ENCODE assay signal across 13 cellular contexts in the genomic region with DNA sequence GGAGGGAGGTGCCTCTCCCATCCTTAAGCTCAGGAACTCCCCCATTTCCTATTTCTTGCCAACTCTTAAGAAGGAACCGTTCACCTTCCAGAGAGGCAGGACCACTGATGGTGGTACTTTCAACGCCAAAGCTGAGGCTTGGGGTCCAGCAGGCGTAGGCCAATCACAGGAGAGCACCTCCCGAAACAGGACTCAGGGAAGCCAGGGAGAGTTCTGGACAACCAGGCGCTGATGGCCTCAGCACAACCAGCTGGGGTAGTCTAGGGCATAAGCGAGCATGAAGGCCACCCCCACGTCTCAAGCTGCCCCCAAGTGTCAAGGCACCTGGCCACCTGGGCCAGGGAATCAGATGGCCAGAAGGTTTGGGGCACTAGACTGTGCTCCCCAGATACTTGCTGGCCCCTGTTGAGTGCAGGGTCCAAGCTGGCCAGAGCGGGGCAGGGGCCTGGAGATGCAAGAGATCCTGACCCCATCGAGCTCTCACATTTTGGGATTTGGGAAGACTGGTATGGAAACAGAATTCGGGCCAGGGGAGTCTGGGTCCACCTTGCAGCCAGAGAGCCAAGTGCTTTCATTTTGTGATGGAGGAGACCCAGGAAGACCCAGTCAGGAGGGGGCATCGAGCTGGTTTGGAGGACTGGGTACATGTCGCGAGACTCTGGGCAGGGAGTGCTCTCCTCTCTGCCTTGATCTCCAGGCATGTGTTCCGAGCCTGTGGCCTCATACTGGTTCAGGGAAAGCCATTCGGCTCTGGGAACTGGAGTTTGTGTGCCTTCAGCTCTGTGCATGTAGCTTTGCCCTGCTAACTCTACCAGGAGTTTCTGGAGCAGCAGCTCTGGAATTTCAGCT. TPM values are rescaled to one million over a fixed set of nuclear protein-coding genes. Genes with fewer than 3 reads are reported as not detected.
A peak's percentile ranks its signal among the peaks of the same experiment; 100 is the strongest.
DNase-seq lines count a peak whose midpoint lies in the region; ATAC-seq and TF ChIP-seq lines count a peak whose summit lies in the region.
"Had no signal": no experiment of that assay in that cellular context is flagged by ENCODE, and none has a peak within 500 bp of the region (broad histone marks: within the 10 kb centered on the region; RNA-seq: fewer than 3 reads in every experiment).

No MANE protein-coding gene starts in this region.

- H3K9me3 ChIP-seq in thymus (ENCODE audit: control insufficient read depth), result no peaks in the 10 kb centered on the region
- H3K9me3 ChIP-seq in MM.1S (replicated peaks; ENCODE audit: insufficient read depth, low read length), result no peaks in the 10 kb centered on the region
- H3K9me3 ChIP-seq: psoas muscle had no signal

- peaks cover 29% of the 10 kb centered on the region for H3K4me1 Mint-ChIP-seq in activated CD4-positive, alpha-beta T cell treated with anti-CD3 and anti-CD28 coated beads for 36 hours
- peaks cover 40% of the 10 kb centered on the region for H3K4me1 Mint-ChIP-seq in activated T-cell treated with anti-CD3 and anti-CD28 coated beads, Interleukin-2, amount 50 U/mL, for 4 hours (ENCODE audit: low read depth)

- H3K9ac ChIP-seq in MM.1S (ENCODE audit: low read length), result no peak overlapping the region

- peak overlapping the region; percentile 87 for H3K4me3 Mint-ChIP-seq in activated CD4-positive, alpha-beta T cell treated with anti-CD3 and anti-CD28 coated beads for 36 hours
- peak overlapping the region; percentile 96 for H3K4me3 Mint-ChIP-seq in activated T-cell treated with anti-CD3 and anti-CD28 coated beads, Interleukin-2, amount 50 U/mL, for 4 hours

- H3F3A ChIP-seq in MM.1S (ENCODE audit: insufficient read depth, low read length), result no peaks in the 10 kb centered on the region

- POLR2A ChIA-PET in activated CD4-positive, alpha-beta T cell treated with anti-CD3 and anti-CD28 coated beads for 36 hours (lab: Charles Lee), result interaction anchor here (0.6 to 1.3 kb wide), 5 partner anchors 23 to 140 kb away, joined by 3 to 5 read pairs (median 4); no protein-coding TSS in a partner anchor

- peak overlapping the region; percentile 98 for H3K27ac Mint-ChIP-seq in activated CD4-positive, alpha-beta T cell treated with anti-CD3 and anti-CD28 coated beads for 36 hours

- TF ChIP-seq CTCF in MM.1S (IDR thresholded peaks at IDR 0.05; ENCODE audit: low read length), result no peak

- DNase-seq in activated CD4-positive, alpha-beta T cell treated with anti-CD3 and anti-CD28 coated beads for 36 hours, result peak; percentile 70
- DNase-seq in activated CD4-positive, alpha-beta T cell treated with anti-CD3 and anti-CD28 coated beads for 1 hour, result no peak
- DNase-seq in activated T-cell treated with anti-CD3 and anti-CD28 coated beads, Interleukin-2, amount 50 U/mL, for 4 hours, result no peak
- DNase-seq in mesenteric fat pad (ENCODE audit: low spot score) (peak; percentile 81), MM.1S (no peak)
- DNase-seq: Calu3, mammary epithelial cell, psoas muscle had no signal

- H3K27me3 ChIP-seq in thymus (ENCODE audit: control insufficient read depth, insufficient read depth), result no peaks in the 10 kb centered on the region
- no peaks in the 10 kb centered on the region for H3K27me3 ChIP-seq in MM.1S (replicated peaks; ENCODE audit: insufficient read depth, low read length)

- peaks cover 54% of the 10 kb centered on the region for H3K36me3 Mint-ChIP-seq in activated CD4-positive, alpha-beta T cell treated with anti-CD3 and anti-CD28 coated beads for 36 hours (ENCODE audit: low read depth)
- H3K36me3 Mint-ChIP-seq in activated T-cell treated with anti-CD3 and anti-CD28 coated beads, Interleukin-2, amount 50 U/mL, for 4 hours (ENCODE audit: insufficient read depth), result peaks cover 39% of the 10 kb centered on the region

- H3K27me3 Mint-ChIP-seq in activated CD4-positive, alpha-beta T cell treated with anti-CD3 and anti-CD28 coated beads for 36 hours, result peaks cover under 1% of the 10 kb centered on the region
- H3K27me3 Mint-ChIP-seq in activated T-cell treated with anti-CD3 and anti-CD28 coated beads, Interleukin-2, amount 50 U/mL, for 4 hours (ENCODE audit: low read depth), result no peaks in the 10 kb centered on the region

- H3K4me3 ChIP-seq in thymus (ENCODE audit: low read length) (peak overlapping the region; percentile 53), MM.1S (ENCODE audit: low read length) (no peak overlapping the region)
- H3K4me3 ChIP-seq: psoas muscle had no signal

- H3K9me3 Mint-ChIP-seq in activated CD4-positive, alpha-beta T cell treated with anti-CD3 and anti-CD28 coated beads for 36 hours (ENCODE audit: low read depth), result peaks cover 3% of the 10 kb centered on the region
- H3K9me3 Mint-ChIP-seq in activated T-cell treated with anti-CD3 and anti-CD28 coated beads, Interleukin-2, amount 50 U/mL, for 4 hours, result peaks cover 5% of the 10 kb centered on the region

- peaks cover 6% of the 10 kb centered on the region for H3K36me3 ChIP-seq in thymus (ENCODE audit: control insufficient read depth, insufficient read depth)
- no peaks in the 10 kb centered on the region for H3K36me3 ChIP-seq in MM.1S (replicated peaks; ENCODE audit: insufficient read depth, low read length)

- H3K9me2 ChIP-seq in MM.1S (replicated peaks; ENCODE audit: insufficient read depth, low read length), result no peaks in the 10 kb centered on the region

- ATAC-seq in activated CD4-positive, alpha-beta T cell treated with anti-CD3 and anti-CD28 coated beads for 36 hours, result peak; percentile 37
- ATAC-seq in activated T-cell treated with anti-CD3 and anti-CD28 coated beads, Interleukin-2, amount 50 U/mL, for 4 hours, result peak; percentile 25 to 34
- ATAC-seq in HG03439 (IDR thresholded peaks at IDR 0.05; ENCODE audit: unreplicated experiment), result no peak
- no peak for ATAC-seq in GM19463 (IDR thresholded peaks at IDR 0.05; ENCODE audit: unreplicated experiment)
- ATAC-seq: psoas muscle had no signal

- H2AFZ ChIP-seq in MM.1S (ENCODE audit: low read length), result no peak overlapping the region

- intact Hi-C loops in activated CD4-positive, alpha-beta T cell treated with anti-CD3 and anti-CD28 coated beads for 36 hours (cut with DNase I, micrococcal nuclease), result no loop called here

- 76% methylated on average over 15 of the region's 15 CpGs for WGBS in thymus

- no peaks in the 10 kb centered on the region for H3K79me2 ChIP-seq in MM.1S (ENCODE audit: low read length)

- H3K27ac ChIP-seq in thymus (ENCODE audit: low read depth) (peak overlapping the region; percentile 85), MM.1S (ENCODE audit: low read length) (no peak overlapping the region)
- H3K27ac ChIP-seq: psoas muscle had no signal

- H4K20me1 ChIP-seq in MM.1S (ENCODE audit: insufficient read depth, low read length), result no peaks in the 10 kb centered on the region

- H3K4me1 ChIP-seq in thymus (ENCODE audit: control insufficient read depth, insufficient read depth, low read length) (peaks cover 38% of the 10 kb centered on the region), MM.1S (ENCODE audit: low read length) (no peaks in the 10 kb centered on the region)
- H3K4me1 ChIP-seq: psoas muscle had no signal

- H3K4me2 ChIP-seq in MM.1S (ENCODE audit: low read depth, low read length), result no peak overlapping the region

- CTCF ChIA-PET in activated CD4-positive, alpha-beta T cell treated with anti-CD3 and anti-CD28 coated beads for 36 hours (lab: Charles Lee), result interaction anchor here (0.6 to 3.2 kb wide), 5 partner anchors 7 to 203 kb away, joined by 3 to 16 read pairs (median 4); no protein-coding TSS in a partner anchor

RNA-seq across cellular contexts. Expression of gene CD6, which starts 0.9 kb away (rescaled TPM):
- 100 to 1,000 TPM; 286 to 377 TPM for total RNA-seq in activated CD4-positive, alpha-beta T cell treated with anti-CD3 and anti-CD28 coated beads for 36 hours
- 100 to 1,000 TPM; 638 to 711 (median 642) TPM for total RNA-seq in activated T-cell treated with anti-CD3 and anti-CD28 coated beads, Interleukin-2, amount 50 U/mL, for 4 hours
- 0.87 TPM for total RNA-seq in mesenteric fat pad
- 74.1 TPM for polyA plus RNA-seq in thymus
- total RNA-seq: A172, mammary epithelial cell, NCI-H460 had no signal
- polyA plus RNA-seq: mammary epithelial cell had no signal

RNA-seq across cellular contexts. Expression of gene SLC15A3, which starts 20.4 kb away (rescaled TPM):
- total RNA-seq in activated CD4-positive, alpha-beta T cell treated with anti-CD3 and anti-CD28 coated beads for 36 hours, result 1 to 10 TPM; 7.0 to 9.6 TPM
- 1 to 10 TPM; 3.8 to 6.1 (median 5.5) TPM for total RNA-seq in activated T-cell treated with anti-CD3 and anti-CD28 coated beads, Interleukin-2, amount 50 U/mL, for 4 hours
- total RNA-seq in mesenteric fat pad, result 47.4 TPM
- 37.5 TPM for polyA plus RNA-seq in thymus
- total RNA-seq: NCI-H460 had no signal

RNA-seq across cellular contexts. Expression of gene TMEM132A, which starts 48.1 kb away (rescaled TPM):
- total RNA-seq in activated CD4-positive, alpha-beta T cell treated with anti-CD3 and anti-CD28 coated beads for 36 hours, result 1 to 10 TPM; 1.9 to 2.0 TPM
- total RNA-seq in activated T-cell treated with anti-CD3 and anti-CD28 coated beads, Interleukin-2, amount 50 U/mL, for 4 hours, result 1 to 10 TPM in 2 of 3 donors, under 1 TPM in 1; 0.84 to 1.4 (median 1.4) TPM
- total RNA-seq in mesenteric fat pad, result 6.7 TPM
- polyA plus RNA-seq in thymus, result 5.7 TPM

RNA-seq across cellular contexts. Expression of gene TMEM109, which starts 58.4 kb away (rescaled TPM):
- total RNA-seq in activated CD4-positive, alpha-beta T cell treated with anti-CD3 and anti-CD28 coated beads for 36 hours, result 10 to 100 TPM; 80.3 to 89.1 TPM
- total RNA-seq in activated T-cell treated with anti-CD3 and anti-CD28 coated beads, Interleukin-2, amount 50 U/mL, for 4 hours, result 100 to 1,000 TPM; 184 to 216 (median 204) TPM
- total RNA-seq in mesenteric fat pad, result 116 TPM
- 58.1 TPM for polyA plus RNA-seq in thymus

Comparison
In these comparisons a context has a peak if more than half of its experiments do, and no peak if none do; other contexts are left out.
1. DNase-seq: peak in activated CD4-positive, alpha-beta T cell treated with anti-CD3 and anti-CD28 coated beads for 36 hours (single experiment) and mesenteric fat pad (single experiment); none in activated CD4-positive, alpha-beta T cell treated with anti-CD3 and anti-CD28 coated beads for 1 hour (single experiment), activated T-cell treated with anti-CD3 and anti-CD28 coated beads, Interleukin-2, amount 50 U/mL, for 4 hours (single experiment) and MM.1S (single experiment).
2. ATAC-seq: peak in activated CD4-positive, alpha-beta T cell treated with anti-CD3 and anti-CD28 coated beads for 36 hours (single experiment) and activated T-cell treated with anti-CD3 and anti-CD28 coated beads, Interleukin-2, amount 50 U/mL, for 4 hours (2 of 2); none in HG03439 (single experiment) and GM19463 (single experiment).
3. RNA of gene CD6, which starts 0.9 kb away (total RNA-seq): 638 to 711 TPM in activated T-cell treated with anti-CD3 and anti-CD28 coated beads, Interleukin-2, amount 50 U/mL, for 4 hours and 286 to 377 TPM in activated CD4-positive, alpha-beta T cell treated with anti-CD3 and anti-CD28 coated beads for 36 hours; 0.87 TPM in mesenteric fat pad (single experiment); every median in the first group is over 100 times any median in the second.